Comparison of ENCODE assay signal across 20 cellular contexts in the genomic region with DNA sequence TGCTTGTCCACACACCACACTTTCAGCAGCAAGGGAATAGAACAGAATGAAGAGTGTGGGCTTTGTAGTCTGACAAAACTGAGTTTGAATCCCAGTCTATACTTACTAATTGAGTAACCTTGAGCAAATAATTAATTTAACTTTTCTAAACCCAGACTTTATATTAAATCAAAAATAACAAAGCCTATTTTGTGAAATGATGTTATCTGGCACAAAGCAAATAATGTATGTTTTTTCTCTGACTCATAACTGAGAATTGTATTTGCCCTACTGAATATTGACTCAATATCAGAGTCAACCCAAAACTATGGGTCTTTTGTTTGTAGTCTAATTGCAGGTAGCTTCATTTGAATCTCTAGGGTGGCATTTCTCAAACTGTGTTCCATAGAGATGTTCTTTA.
"Had no signal": no experiment of that assay in that cellular context is flagged by ENCODE, and none has a peak within 500 bp of the region (broad histone marks: within the 10 kb centered on the region; RNA-seq: fewer than 3 reads in every experiment).

No MANE protein-coding gene starts in this region.

- H3K27ac Mint-ChIP-seq: activated CD4-positive, alpha-beta memory T cell treated with anti-CD3 and anti-CD28 coated beads for 36 hours; activated naive CD4-positive, alpha-beta T cell treated with anti-CD3 and anti-CD28 coated beads, Interleukin-2, amount 50 U/mL, for 72 hours; brain; dendritic cell treated with granulocyte-macrophage colony-stimulating factor and Interleukin-4, amounts not matched to agents 40 ng/mL and 50 ng/mL, for 4 days; mesothelial cell of epicardium; nephron progenitor cell had no signal

- H3K36me3 Mint-ChIP-seq: activated naive CD4-positive, alpha-beta T cell treated with anti-CD3 and anti-CD28 coated beads, Interleukin-2, amount 50 U/mL, for 72 hours; brain; mesothelial cell of epicardium had no signal

- ATAC-seq: activated naive CD4-positive, alpha-beta T cell treated with anti-CD3 and anti-CD28 coated beads, Interleukin-2, amount 50 U/mL, for 72 hours; gastrocnemius medialis; heart left ventricle; left colon; lower lobe of right lung; sciatic nerve had no signal

- H3K27me3 ChIP-seq: gastrocnemius medialis, heart left ventricle, spleen, stomach had no signal

- H3K4me3 ChIP-seq: gastrocnemius medialis, heart left ventricle, lower lobe of right lung, spleen, stomach, thoracic aorta had no signal

- H3K4me3 Mint-ChIP-seq: activated CD4-positive, alpha-beta memory T cell treated with anti-CD3 and anti-CD28 coated beads for 36 hours; brain; dendritic cell treated with granulocyte-macrophage colony-stimulating factor and Interleukin-4, amounts not matched to agents 40 ng/mL and 50 ng/mL, for 4 days; mesothelial cell of epicardium; nephron progenitor cell had no signal

- H3K36me3 ChIP-seq: gastrocnemius medialis, heart left ventricle, lower lobe of right lung, spleen, stomach, thoracic aorta had no signal

- H3K27ac ChIP-seq: gastrocnemius medialis, heart left ventricle, lower lobe of right lung, spleen, stomach, thoracic aorta had no signal

- H3K9me3 Mint-ChIP-seq: activated naive CD4-positive, alpha-beta T cell treated with anti-CD3 and anti-CD28 coated beads, Interleukin-2, amount 50 U/mL, for 72 hours; dendritic cell treated with granulocyte-macrophage colony-stimulating factor and Interleukin-4, amounts not matched to agents 40 ng/mL and 50 ng/mL, for 4 days had no signal

- DNase-seq: activated CD4-positive, alpha-beta memory T cell treated with anti-CD3 and anti-CD28 coated beads for 36 hours; activated effector memory CD4-positive, alpha-beta T cell treated with anti-CD3 and anti-CD28 coated beads, Interleukin-2, amount 50 U/mL, for 16 hours; activated T-cell treated with anti-CD3 and anti-CD28 coated beads, Interleukin-2, amount 50 U/mL, for 48 hours; amygdala; effector memory CD4-positive, alpha-beta T cell; gastrocnemius medialis; heart left ventricle; left colon; lower lobe of right lung; nephron progenitor cell; spleen; stomach; T-helper 1 cell; T1000 had no signal

- H3K9me3 ChIP-seq: gastrocnemius medialis, lower lobe of right lung, stomach, thoracic aorta had no signal

- H3K27me3 Mint-ChIP-seq: brain had no signal
